Comparison of ENCODE assay signal across 8 cellular contexts in genomic region chr9:92324451-92324850, GRCh38. TPM values are rescaled to one million over a fixed set of nuclear protein-coding genes. Genes with fewer than 3 reads are reported as not detected.
DNase-seq lines count a peak whose midpoint lies in the region; TF ChIP-seq lines count a peak whose summit lies in the region.

No MANE protein-coding gene starts in this region.

- H3K27ac ChIP-seq in adrenal gland = peak overlapping the region in 1 of 5 donors; percentile 95

- no peaks in the 10 kb centered on the region for H3K9me3 Mint-ChIP-seq in activated naive CD4-positive, alpha-beta T cell treated with anti-CD3 and anti-CD28 coated beads, Interleukin-2, amount 10 ng/mL, durations not matched to agents 7 days and 5 days
- no peaks in the 10 kb centered on the region for H3K9me3 Mint-ChIP-seq in type B pancreatic cell

- no peaks in the 10 kb centered on the region for H3K27me3 Mint-ChIP-seq in activated naive CD4-positive, alpha-beta T cell treated with anti-CD3 and anti-CD28 coated beads, Interleukin-2, amount 10 ng/mL, durations not matched to agents 7 days and 5 days
- H3K27me3 Mint-ChIP-seq in type B pancreatic cell = no peaks in the 10 kb centered on the region

- H3K36me3 Mint-ChIP-seq in activated naive CD4-positive, alpha-beta T cell treated with anti-CD3 and anti-CD28 coated beads, Interleukin-2, amount 10 ng/mL, durations not matched to agents 7 days and 5 days = peaks cover 32% of the 10 kb centered on the region
- H3K36me3 Mint-ChIP-seq in type B pancreatic cell = no peaks in the 10 kb centered on the region

- no peaks in the 10 kb centered on the region for H3K27me3 ChIP-seq in adrenal gland

- H3K36me3 ChIP-seq in adrenal gland (replicated peaks in 1 of 2) = peaks cover 0 to 29% of the 10 kb centered on the region in 2 donors

- intact Hi-C loops in adrenal gland (cut with DNase I) = loop anchor here in 1 of 2 donors (10.0 kb wide), 1 partner anchor 190 kb away; no protein-coding TSS in a partner anchor
- intact Hi-C loops in lower leg skin (cut with DNase I; ENCODE audit: low total_unique reads) = no loop called here

- no peak for TF ChIP-seq CTCF in adrenal gland (IDR thresholded peaks at IDR 0.05)
- TF ChIP-seq CTCF in lower leg skin (IDR thresholded peaks at IDR 0.05) = no peak
- no peak for TF ChIP-seq CTCF in type B pancreatic cell (conservative IDR thresholded peaks at IDR 0.05)

- H3K4me1 ChIP-seq in adrenal gland (replicated peaks in 1 of 2) = peaks cover 5 to 24% of the 10 kb centered on the region in 2 donors

- H3K4me3 Mint-ChIP-seq in activated naive CD4-positive, alpha-beta T cell treated with anti-CD3 and anti-CD28 coated beads, Interleukin-2, amount 10 ng/mL, durations not matched to agents 7 days and 5 days = peak overlapping the region; percentile 96
- peak overlapping the region; percentile 99 for H3K4me3 Mint-ChIP-seq in type B pancreatic cell

- H3K27ac Mint-ChIP-seq in activated naive CD4-positive, alpha-beta T cell treated with anti-CD3 and anti-CD28 coated beads, Interleukin-2, amount 10 ng/mL, durations not matched to agents 7 days and 5 days = peak overlapping the region; percentile 94
- peak overlapping the region; percentile 97 for H3K27ac Mint-ChIP-seq in type B pancreatic cell

- TF ChIP-seq POLR2A in adrenal gland (IDR thresholded peaks at IDR 0.05) (no peak), lower leg skin (IDR thresholded peaks at IDR 0.05) (no peak)

- H3K4me3 ChIP-seq in adrenal gland (peak overlapping the region; percentile 36 to 80 (median 70)), lower leg skin (ENCODE audit: low read depth, poor library complexity, severe bottlenecking) (peak overlapping the region; percentile 68)

- CTCF ChIA-PET in activated naive CD4-positive, alpha-beta T cell treated with anti-CD3 and anti-CD28 coated beads, Interleukin-2, amount 10 ng/mL, durations not matched to agents 7 days and 5 days (lab: Charles Lee) = interaction anchor here (0.6 kb wide), 1 partner anchor 382 kb away, joined by 3 read pairs; no protein-coding TSS in a partner anchor

- no peaks in the 10 kb centered on the region for H3K9me3 ChIP-seq in adrenal gland (replicated peaks in 1 of 3)

- peaks cover 39% of the 10 kb centered on the region for H3K4me1 Mint-ChIP-seq in activated naive CD4-positive, alpha-beta T cell treated with anti-CD3 and anti-CD28 coated beads, Interleukin-2, amount 10 ng/mL, durations not matched to agents 7 days and 5 days
- peaks cover 22% of the 10 kb centered on the region for H3K4me1 Mint-ChIP-seq in type B pancreatic cell (ENCODE audit: unreplicated experiment)

- WGBS in adrenal gland, 4 donors = 15 to 25% (median 22%) methylated on average over 2 of the region's 2 CpGs
- WGBS in lower leg skin, 2 donors = 24 to 32% methylated on average over 2 of the region's 2 CpGs

- no peak for DNase-seq in activated naive CD4-positive, alpha-beta T cell treated with anti-CD3 and anti-CD28 coated beads, Interleukin-2, amount 10 ng/mL, durations not matched to agents 7 days and 5 days
- DNase-seq in activated naive CD4-positive, alpha-beta T cell treated with anti-CD3 and anti-CD28 coated beads, Interleukin-2, amount 50 U/mL, for 16 hours = no peak
- no peak for DNase-seq in adrenal gland
- no peak for DNase-seq in lower leg skin (ENCODE audit: low spot score in 2 of 2)
- DNase-seq in type B pancreatic cell (ENCODE audit: extremely low spot score, unreplicated experiment) = no peak
- DNase-seq in germinal center (ENCODE audit: low spot score) = no peak
- no peak for DNase-seq in NCI-H1436 (lab: John Stamatoyannopoulos, UW)
- no peak for DNase-seq in stimulated activated CD4-positive, alpha-beta T cell treated with anti-CD3 and anti-CD28 coated beads, Interleukin-2, amount 100 ng/mL, for 48 hours

RNA-seq across cellular contexts. Expression of gene NOL8, which starts 0.7 kb away (rescaled TPM):
- total RNA-seq in adrenal gland (10 to 100 TPM; 13.3 to 38.7 (median 30.6) TPM), lower leg skin (10 to 100 TPM; 20.4 to 40.8 (median 21.9) TPM), type B pancreatic cell (ENCODE audit: low replicate concordance) (37.4 and 41.0 TPM in 2 replicates)
- 10 to 100 TPM; 33.7 to 55.3 (median 48.7) TPM for polyA plus RNA-seq in adrenal gland

RNA-seq across cellular contexts. Expression of gene CENPP, which starts 1.3 kb away (rescaled TPM):
- total RNA-seq in adrenal gland (1 to 10 TPM; 1.1 to 7.2 (median 3.1) TPM), lower leg skin (10 to 100 TPM in 2 of 4 donors, 1 to 10 TPM in 2; 7.8 to 28.8 (median 12.2) TPM), type B pancreatic cell (ENCODE audit: low replicate concordance) (4.0 and 7.6 TPM in 2 replicates)
- 1 to 10 TPM; 1.8 to 9.4 (median 2.2) TPM for polyA plus RNA-seq in adrenal gland

RNA-seq across cellular contexts. Expression of gene IARS1, which starts 31.0 kb away (rescaled TPM):
- total RNA-seq in adrenal gland (100 to 1,000 TPM in 2 of 8 donors, 10 to 100 TPM in 6; 55.5 to 122 (median 80.1) TPM), lower leg skin (10 to 100 TPM; 39.3 to 54.9 (median 46.7) TPM), type B pancreatic cell (ENCODE audit: low replicate concordance) (125 and 143 TPM in 2 replicates)
- polyA plus RNA-seq in adrenal gland = 100 to 1,000 TPM in 1 of 3 donors, 10 to 100 TPM in 2; 16.8 to 152 (median 19.2) TPM
